Comparison of ENCODE assay signal across 8 cellular contexts in genomic region chr1:157073944-157074685, GRCh38. TPM values are rescaled to one million over a fixed set of nuclear protein-coding genes. Genes with fewer than 3 reads are reported as not detected.
A peak's percentile ranks its signal among the peaks of the same experiment; 100 is the strongest.
DNase-seq lines count a peak whose midpoint lies in the region; ATAC-seq and TF ChIP-seq lines count a peak whose summit lies in the region.

No MANE protein-coding gene starts in this region.

- peak overlapping the region; percentile 72 for H2AFZ ChIP-seq in HCT116 (ENCODE audit: low read depth, low read length, poor library complexity, severe bottlenecking)
- no peak overlapping the region for H2AFZ ChIP-seq in OCI-LY7 (ENCODE audit: low read length)

- H3K27ac ChIP-seq in HCT116 (ENCODE audit: low read depth, low read length) (no peak overlapping the region), OCI-LY7 (ENCODE audit: low read depth, low read length, poor library complexity, severe bottlenecking) (no peak overlapping the region), right cardiac atrium (ENCODE audit: low read length) (no peak overlapping the region), sigmoid colon (no peak overlapping the region)

- intact Hi-C loops in HCT116 (cut with micrococcal nuclease) = no loop called here
- intact Hi-C loops in OCI-LY7 (cut with micrococcal nuclease; ENCODE audit: unreplicated experiment) = no loop called here
- intact Hi-C loops in right cardiac atrium (cut with DNase I) = loop anchor here in 1 of 4 donors (10.0 kb wide), 1 partner anchor 99 kb away; no protein-coding TSS in a partner anchor
- intact Hi-C loops in sigmoid colon (cut with DNase I) = loop anchor here (5.0 to 10.0 kb wide), 4 partner anchors 69 to 182 kb away; partner anchors contain the start of gene PEAR1

- no peaks in the 10 kb centered on the region for H4K20me1 ChIP-seq in HCT116 (ENCODE audit: insufficient read depth)
- no peaks in the 10 kb centered on the region for H4K20me1 ChIP-seq in OCI-LY7 (ENCODE audit: insufficient read depth, low read length)

- WGBS in right cardiac atrium = 24% methylated on average over 34 of the region's 35 CpGs
- 22 to 30% methylated on average over 34 to 35 of the region's 35 CpGs for WGBS in sigmoid colon, 2 donors

- no peak for TF ChIP-seq EP300 in sigmoid colon (IDR thresholded peaks at IDR 0.05)

- H3K4me2 ChIP-seq in HCT116 (ENCODE audit: low read length) (peak overlapping the region; percentile 58), OCI-LY7 (ENCODE audit: low read length) (no peak overlapping the region)

- no peak overlapping the region for H3K9ac ChIP-seq in HCT116 (ENCODE audit: low read length)

- TF ChIP-seq POLR2A in HCT116 (IDR thresholded peaks at IDR 0.05; ENCODE audit: borderline replicate concordance, extremely low read depth, insufficient read depth, insufficient read length) (no peak), sigmoid colon (IDR thresholded peaks at IDR 0.05) (no peak)

- BruUV-seq in HCT116 (replicated peaks; lab: Mats Ljungman, UMichigan) (no TSS peak), OCI-LY7 (replicated peaks; lab: Mats Ljungman, UMichigan) (no TSS peak)

- H3K79me2 ChIP-seq in HCT116 (ENCODE audit: insufficient read depth, low read length) (no peaks in the 10 kb centered on the region), OCI-LY7 (ENCODE audit: insufficient read depth, low read depth, low read length) (no peaks in the 10 kb centered on the region)

- no peaks in the 10 kb centered on the region for H3K36me3 ChIP-seq in HCT116 (ENCODE audit: control insufficient read depth in 1 of 2, insufficient read depth in 2 of 2, low read length in 2 of 2)
- H3K36me3 ChIP-seq in OCI-LY7 (ENCODE audit: insufficient read depth, low read length) = no peaks in the 10 kb centered on the region
- H3K36me3 ChIP-seq in sigmoid colon = no peaks in the 10 kb centered on the region

- DNase-seq in C1 segment of cervical spinal cord (lab: John Stamatoyannopoulos, UW) (peak in 9 of 14 donors; percentile 10 to 53 (median 17)), HCT116 (ENCODE audit: low read depth, low spot score) (peak; percentile 41), OCI-LY7 (ENCODE audit: low spot score) (peak; percentile 23), anterior cingulate cortex (lab: John Stamatoyannopoulos, UW) (peak in 39 of 58 donors; percentile 3 to 62 (median 26)), right cardiac atrium (peak; percentile 79 to 89 (median 87)), sigmoid colon (peak; percentile 84), GOT3 (lab: John Stamatoyannopoulos, UW) (no peak)

- H3K9me3 ChIP-seq in HCT116 (ENCODE audit: control insufficient read depth in 1 of 2, insufficient read depth in 1 of 2, low read depth in 1 of 2, low read length in 2 of 2) (no peaks in the 10 kb centered on the region), OCI-LY7 (ENCODE audit: low read length) (no peaks in the 10 kb centered on the region), right cardiac atrium (ENCODE audit: control insufficient read depth, low read length) (no peaks in the 10 kb centered on the region), sigmoid colon (no peaks in the 10 kb centered on the region)

- H3K9me2 ChIP-seq in HCT116 (ENCODE audit: insufficient read depth) (no peaks in the 10 kb centered on the region), OCI-LY7 (ENCODE audit: insufficient read depth, low read length) (0 out of 2 replicates have a peak, but pooled peaks cover 3% of the 10 kb centered on the region)

- H3K4me3 ChIP-seq in HCT116 (replicated peaks in 1 of 2; ENCODE audit: low read depth in 1 of 2, low read length in 2 of 2) = peak overlapping the region in 1 of 2 experiments; percentile 7; a peak in 1 of 4 replicates
- H3K4me3 ChIP-seq in OCI-LY7 (ENCODE audit: low read depth, low read length, poor library complexity, severe bottlenecking) = no peak overlapping the region
- H3K4me3 ChIP-seq in right cardiac atrium (ENCODE audit: low read length) = no peak overlapping the region
- peak overlapping the region in 3 of 4 donors; percentile 11 to 20 (median 20) for H3K4me3 ChIP-seq in sigmoid colon

- CTCF ChIA-PET in HCT116 (lab: Charles Lee) = interaction anchor here (0.7 to 2.4 kb wide), 15 partner anchors 10 to 214 kb away, joined by 3 to 12 read pairs (median 5); no protein-coding TSS in a partner anchor
- CTCF ChIA-PET in OCI-LY7 (lab: Charles Lee; ENCODE audit: unreplicated experiment) = no interaction called here

- peak; percentile 92 for ATAC-seq in HCT116
- peak in 1 of 2 donors; percentile 47 for ATAC-seq in right cardiac atrium
- no peak for ATAC-seq in GM18502 (IDR thresholded peaks at IDR 0.05; ENCODE audit: poor library complexity, unreplicated experiment)

- H3K27me3 ChIP-seq in HCT116 (ENCODE audit: insufficient read depth, low read length) (no peaks in the 10 kb centered on the region), right cardiac atrium (ENCODE audit: control insufficient read depth, insufficient read depth) (no peaks in the 10 kb centered on the region), sigmoid colon (no peaks in the 10 kb centered on the region)

- RAD21 ChIA-PET in HCT116 (lab: Charles Lee; ENCODE audit: low non-redundant PET in 1 of 2, low total read pairs in 2 of 2, uncharacterized antibody in 2 of 2, unreplicated experiment in 2 of 2) = interaction anchor here (0.6 to 1.0 kb wide), 4 partner anchors 16 to 146 kb away, joined by 3 to 5 read pairs (median 3); no protein-coding TSS in a partner anchor

- TF ChIP-seq RAD21 in HCT116 (IDR thresholded peaks at IDR 0.05; ENCODE audit: low read depth) = peak; percentile 63

- peak; percentile 40 to 69 (median 63); a peak in 5 of 6 replicates for TF ChIP-seq CTCF in HCT116 (IDR thresholded peaks at IDR 0.05 in 2 of 3, conservative IDR thresholded peaks at IDR 0.05 in 1 of 3; ENCODE audit: borderline replicate concordance in 1 of 3, insufficient read depth in 1 of 3, low read depth in 2 of 3, low read length in 2 of 3)
- peak; percentile 54 for TF ChIP-seq CTCF in OCI-LY7 (conservative IDR thresholded peaks at IDR 0.05; ENCODE audit: low read length)
- peak in 3 of 4 experiments; percentile 53 to 76 (median 67) for TF ChIP-seq CTCF in sigmoid colon (IDR thresholded peaks at IDR 0.05)

- POLR2A ChIA-PET in HCT116 (lab: Charles Lee) (no interaction called here), OCI-LY7 (lab: Charles Lee) (interaction anchor here (0.7 kb wide), 1 partner anchor 43 kb away, joined by 3 read pairs; no protein-coding TSS in a partner anchor)

- H3K4me1 ChIP-seq in HCT116 (ENCODE audit: control insufficient read depth in 1 of 2, insufficient read depth in 2 of 2, low read length in 2 of 2) = peaks cover 0 to 9% of the 10 kb centered on the region in 2 experiments; a peak in 1 of 4 replicates
- H3K4me1 ChIP-seq in OCI-LY7 (ENCODE audit: insufficient read depth, low read length, poor library complexity, severe bottlenecking) = no peaks in the 10 kb centered on the region
- H3K4me1 ChIP-seq in right cardiac atrium (ENCODE audit: control insufficient read depth, insufficient read depth, low read length) = no peaks in the 10 kb centered on the region
- H3K4me1 ChIP-seq in sigmoid colon = peaks cover 0 to 9% (median 7%) of the 10 kb centered on the region in 4 donors

TF ChIP-seq in HCT116, 20 proteins besides CTCF, POLR2A, EP300 and RAD21:
- TF ChIP-seq MAX (IDR thresholded peaks at IDR 0.05) (peak; percentile 58), ZNF274 (IDR thresholded peaks at IDR 0.05; ENCODE audit: low read depth, low read length) (no peak)

RNA-seq across cellular contexts. Expression of gene ETV3L, which starts 25.5 kb away (rescaled TPM):
- total RNA-seq in HCT116 (2021; ENCODE audit: unreplicated experiment) (not detected), OCI-LY7 (2022) (not detected in 2 replicates), right cardiac atrium (not detected), sigmoid colon (not detected)
- polyA plus RNA-seq in HCT116 (2012) = not detected in 2 replicates
- not detected in 2 replicates for total RNA-seq in OCI-LY7 (2014; rRNA removed; shearing (Covaris generic))
- polyA plus RNA-seq in right cardiac atrium (not detected), sigmoid colon (under 1 TPM in 1 of 3 donors, not detected in 2; 0.03 TPM)

RNA-seq across cellular contexts. Expression of gene ARHGEF11, which starts 28.6 kb away (rescaled TPM):
- total RNA-seq in HCT116 (2021; ENCODE audit: unreplicated experiment) = 28.9 TPM
- 15.5 and 16.7 TPM in 2 replicates for polyA plus RNA-seq in HCT116 (2012)
- 1.5 and 1.8 TPM in 2 replicates for total RNA-seq in OCI-LY7 (2014; rRNA removed; shearing (Covaris generic))
- 3.4 and 3.8 TPM in 2 replicates for total RNA-seq in OCI-LY7 (2022)
- total RNA-seq in right cardiac atrium = 10 to 100 TPM; 29.4 to 34.4 (median 30.1) TPM
- polyA plus RNA-seq in right cardiac atrium = 19.9 TPM
- total RNA-seq in sigmoid colon = 10 to 100 TPM; 27.5 to 46.8 (median 33.6) TPM
- polyA plus RNA-seq in sigmoid colon = 10 to 100 TPM; 14.8 to 26.9 (median 16.8) TPM

Comparison
In these comparisons a context has a peak if more than half of its experiments do, and no peak if none do; other contexts are left out.
1. H3K4me3 ChIP-seq: peak in sigmoid colon (3 of 4); none in OCI-LY7 (single experiment) and right cardiac atrium (single experiment).
2. Peak in every context shown above with its lines, with median percentiles within 50 percentile points of each other: CTCF ChIP-seq.